In the genomic region with DNA sequence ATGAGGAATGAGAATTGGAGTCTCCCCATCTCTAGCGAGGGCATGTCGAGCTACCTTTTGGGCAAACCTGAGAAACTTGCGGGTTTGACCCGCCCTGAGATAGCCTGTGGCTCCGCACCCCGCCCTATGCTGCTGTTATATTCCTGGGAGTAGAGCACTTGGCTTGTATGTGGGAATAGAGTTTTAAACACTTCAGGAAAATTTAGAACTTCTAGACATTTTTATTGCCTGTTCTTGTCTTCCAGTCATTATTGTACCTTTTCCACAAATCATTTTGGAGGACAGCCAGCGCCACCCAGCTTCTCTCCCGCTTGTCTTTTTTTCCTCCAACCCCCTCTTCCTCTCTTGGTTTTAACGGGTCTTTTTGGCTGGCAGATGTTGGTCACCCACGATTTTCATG, we compare ENCODE assay signal across 8 cellular contexts. TPM values are rescaled to one million over a fixed set of nuclear protein-coding genes. Genes with fewer than 3 reads are reported as not detected.
DNase-seq lines count a peak whose midpoint lies in the region; ATAC-seq and TF ChIP-seq lines count a peak whose summit lies in the region.

No MANE protein-coding gene starts in this region.

- peaks cover 73% of the 10 kb centered on the region for H3K4me1 Mint-ChIP-seq in activated naive CD4-positive, alpha-beta T cell treated with anti-CD3 and anti-CD28 coated beads, Interleukin-2, amount 50 U/mL, for 24 hours

- H3K4me3 ChIP-seq in SJCRH30 (peak overlapping the region; percentile 71), duodenal mucosa (ENCODE audit: low read depth in 1 of 2, low read length in 2 of 2) (peak overlapping the region; percentile 90 to 100), upper lobe of right lung (peak overlapping the region; percentile 95)

- H3K9me3 ChIP-seq in SJCRH30 (replicated peaks) (no peaks in the 10 kb centered on the region), duodenal mucosa (ENCODE audit: control insufficient read depth in 1 of 2, low read length in 2 of 2) (no peaks in the 10 kb centered on the region), upper lobe of right lung (no peaks in the 10 kb centered on the region)

- no peaks in the 10 kb centered on the region for H3K27me3 Mint-ChIP-seq in activated naive CD4-positive, alpha-beta T cell treated with anti-CD3 and anti-CD28 coated beads, Interleukin-2, amount 50 U/mL, for 24 hours

- no peak for TF ChIP-seq CTCF in upper lobe of right lung (IDR thresholded peaks at IDR 0.05)

- peaks cover 10% of the 10 kb centered on the region for H3K36me3 Mint-ChIP-seq in activated naive CD4-positive, alpha-beta T cell treated with anti-CD3 and anti-CD28 coated beads, Interleukin-2, amount 50 U/mL, for 24 hours

- H3K36me3 ChIP-seq in SJCRH30 (peaks cover 6% of the 10 kb centered on the region; the same call in 1 of the 2 replicates), duodenal mucosa (ENCODE audit: control insufficient read depth in 1 of 2, insufficient read depth in 2 of 2, low read length in 2 of 2) (peaks cover 17 to 22% of the 10 kb centered on the region in 2 donors), upper lobe of right lung (peaks cover 22% of the 10 kb centered on the region)

- no peak for DNase-seq in activated naive CD4-positive, alpha-beta T cell treated with Interleukin-2 at 50 U/mL for 16 hours
- DNase-seq in SJCRH30 (peak; percentile 22 to 53), lung microvascular endothelial cell (ENCODE audit: low read depth in 2 of 2) (peak; percentile 4 to 14), upper lobe of right lung (no peak)

- no peaks in the 10 kb centered on the region for H3K9me3 Mint-ChIP-seq in activated naive CD4-positive, alpha-beta T cell treated with anti-CD3 and anti-CD28 coated beads, Interleukin-2, amount 50 U/mL, for 24 hours

- intact Hi-C loops in upper lobe of right lung (cut with DNase I), result no loop called here

- H3K27ac ChIP-seq in SJCRH30 (peak overlapping the region; percentile 78), duodenal mucosa (ENCODE audit: low read depth, low read length) (no peak overlapping the region), upper lobe of right lung (peak overlapping the region; percentile 91)

- peak; percentile 17 for ATAC-seq in HG03108 (IDR thresholded peaks at IDR 0.05; ENCODE audit: unreplicated experiment)
- peak; percentile 37 for ATAC-seq in upper lobe of right lung
- ATAC-seq in HG03460 (IDR thresholded peaks at IDR 0.05; ENCODE audit: unreplicated experiment), result no peak

- H3K27ac Mint-ChIP-seq in activated naive CD4-positive, alpha-beta T cell treated with anti-CD3 and anti-CD28 coated beads, Interleukin-2, amount 50 U/mL, for 24 hours, result peak overlapping the region; percentile 97

- H3K27me3 ChIP-seq in SJCRH30, result no peaks in the 10 kb centered on the region
- no peaks in the 10 kb centered on the region for H3K27me3 ChIP-seq in duodenal mucosa (ENCODE audit: control insufficient read depth in 1 of 2, insufficient read depth in 2 of 2, low read length in 2 of 2)
- H3K27me3 ChIP-seq in upper lobe of right lung, result no peaks in the 10 kb centered on the region

- H3K4me3 Mint-ChIP-seq in activated naive CD4-positive, alpha-beta T cell treated with anti-CD3 and anti-CD28 coated beads, Interleukin-2, amount 50 U/mL, for 24 hours, result peak overlapping the region; percentile 97

- peaks cover 17% of the 10 kb centered on the region for H3K4me1 ChIP-seq in SJCRH30
- H3K4me1 ChIP-seq in duodenal mucosa (ENCODE audit: control insufficient read depth in 1 of 2, insufficient read depth in 2 of 2, low read length in 2 of 2), result peaks cover 25 to 47% of the 10 kb centered on the region in 2 donors
- peaks cover 25% of the 10 kb centered on the region for H3K4me1 ChIP-seq in upper lobe of right lung

- peak overlapping the region; percentile 76 to 95 for H3K9ac ChIP-seq in duodenal mucosa (ENCODE audit: low read depth in 1 of 2, low read length in 2 of 2)

RNA-seq across cellular contexts. Expression of gene GNPAT, which starts 0.7 kb away (rescaled TPM):
- total RNA-seq in SJCRH30 (2014; rRNA removed; shearing (Covaris generic)), result 88.5 and 90.8 TPM in 2 replicates
- total RNA-seq in lung microvascular endothelial cell (37.7 and 40.1 TPM in 2 replicates), upper lobe of right lung (34.5 TPM)

Comparison
In these comparisons a context has a peak if more than half of its experiments do, and no peak if none do; other contexts are left out.
1. DNase-seq: peak in SJCRH30 (2 of 2) and lung microvascular endothelial cell (2 of 2); none in activated naive CD4-positive, alpha-beta T cell treated with Interleukin-2 at 50 U/mL for 16 hours (single experiment) and upper lobe of right lung (single experiment).
2. Peak in every context shown above with its lines, with median percentiles within 50 percentile points of each other: H3K4me3 ChIP-seq.